In the genomic region with DNA sequence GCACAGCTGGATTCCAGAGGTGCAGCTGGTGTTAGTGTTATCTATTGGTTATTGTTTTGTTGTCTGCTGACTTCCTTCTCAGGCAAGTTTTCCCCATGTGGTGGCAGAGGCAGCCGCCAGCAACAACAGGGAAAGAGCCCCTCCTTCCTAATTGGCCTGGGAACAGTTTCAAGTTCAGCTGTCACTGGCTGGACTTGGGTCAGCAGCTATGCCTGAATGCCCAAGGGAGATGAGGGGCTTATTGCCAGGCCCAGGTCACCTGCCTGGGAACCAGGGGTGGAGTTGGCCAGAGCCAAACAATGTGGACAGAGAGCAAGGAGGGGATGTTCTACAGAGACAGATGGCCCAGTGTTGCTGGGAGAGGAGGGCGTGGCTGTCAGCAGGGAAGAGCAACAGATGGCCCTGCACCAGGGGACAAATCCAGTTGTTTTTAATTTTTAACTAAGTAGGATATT, we compare ENCODE assay signal across 9 cellular contexts. TPM values are rescaled to one million over a fixed set of nuclear protein-coding genes. Genes with fewer than 3 reads are reported as not detected.
A peak's percentile ranks its signal among the peaks of the same experiment; 100 is the strongest.
DNase-seq lines count a peak whose midpoint lies in the region; ATAC-seq and TF ChIP-seq lines count a peak whose summit lies in the region.
"Had no signal": no experiment of that assay in that cellular context is flagged by ENCODE, and none has a peak within 500 bp of the region (broad histone marks: within the 10 kb centered on the region; RNA-seq: fewer than 3 reads in every experiment).

No MANE protein-coding gene starts in this region.

- TF ChIP-seq EP300 in suprapubic skin (IDR thresholded peaks at IDR 0.05), result no peak

- H3K9me3 ChIP-seq in suprapubic skin, result no peaks in the 10 kb centered on the region
- H3K9me3 ChIP-seq: neutrophil had no signal

- no peak overlapping the region for H3K4me3 ChIP-seq in suprapubic skin

- peaks cover 8% of the 10 kb centered on the region for H3K36me3 ChIP-seq in suprapubic skin
- H3K36me3 ChIP-seq: neutrophil had no signal

- TF ChIP-seq POLR2A in suprapubic skin (IDR thresholded peaks at IDR 0.05), result no peak

- DNase-seq in NCI-H146 (lab: John Stamatoyannopoulos, UW) (peak; percentile 90), astrocyte of the hippocampus (ENCODE audit: low read depth, low spot score) (peak; percentile 46), left kidney (ENCODE audit: low read depth, low spot score) (peak; percentile 72), suprapubic skin (ENCODE audit: low spot score in 2 of 2) (peak; percentile 91 to 94), KG1 (lab: John Stamatoyannopoulos, UW) (no peak), HPDE6-E6E7 (ENCODE audit: extremely low spot score) (no peak)

- H3K27me3 ChIP-seq in suprapubic skin, result no peaks in the 10 kb centered on the region
- H3K27me3 ChIP-seq: neutrophil had no signal

- no peak for ATAC-seq in HG03521 (IDR thresholded peaks at IDR 0.05; ENCODE audit: unreplicated experiment)

- peaks cover 32% of the 10 kb centered on the region for H3K4me1 ChIP-seq in suprapubic skin

- H3K27ac ChIP-seq in 22Rv1 (peak overlapping the region; percentile 3; the same call in 1 of the 2 replicates), suprapubic skin (peak overlapping the region; percentile 77)
- H3K27ac ChIP-seq: neutrophil had no signal

- 20% methylated on average over 2 of the region's 2 CpGs for WGBS in suprapubic skin

- TF ChIP-seq CTCF in 22Rv1 (IDR thresholded peaks at IDR 0.05) (no peak), suprapubic skin (IDR thresholded peaks at IDR 0.05) (no peak)

RNA-seq across cellular contexts. Expression of a gene that starts 38.3 kb away (rescaled TPM):
- 10 to 100 TPM; 15.5 to 74.1 (median 35.6) TPM for total RNA-seq in suprapubic skin

Comparison
In these comparisons a context has a peak if more than half of its experiments do, and no peak if none do; other contexts are left out.
1. DNase-seq: peak in NCI-H146 (single experiment), astrocyte of the hippocampus (single experiment), left kidney (single experiment) and suprapubic skin (2 of 2); none in KG1 (single experiment) and HPDE6-E6E7 (single experiment).